In genomic region chr6:124961468-124961783, GRCh38 we compare ENCODE assay signal across 9 cellular contexts. TPM values are rescaled to one million over a fixed set of nuclear protein-coding genes. Genes with fewer than 3 reads are reported as not detected.
DNase-seq lines count a peak whose midpoint lies in the region; ATAC-seq, FAIRE-seq and TF ChIP-seq lines count a peak whose summit lies in the region.
"Had no signal": no experiment of that assay in that cellular context is flagged by ENCODE, and none has a peak within 500 bp of the region (broad histone marks: within the 10 kb centered on the region; RNA-seq: fewer than 3 reads in every experiment).

No MANE protein-coding gene starts in this region.

- H3K27me3 ChIP-seq in MG63 (no peaks in the 10 kb centered on the region), body of pancreas (no peaks in the 10 kb centered on the region), HepG2 (ENCODE audit: control insufficient read depth in 1 of 2, insufficient read depth in 2 of 2, low read length in 2 of 2) (peaks cover 0 to 12% of the 10 kb centered on the region in 2 experiments; a peak in 2 of 5 replicates)

- BruUV-seq in HepG2 (replicated peaks; lab: Mats Ljungman, UMichigan): TSS peak; percentile 57

- H2AFZ ChIP-seq in HepG2 (ENCODE audit: low read length): no peak overlapping the region

- no peak for TF ChIP-seq RAD21 in HepG2 (CRISPR knock-in tag; IDR thresholded peaks at IDR 0.05)

- TF ChIP-seq POLR2A in body of pancreas (IDR thresholded peaks at IDR 0.05) (no peak), HepG2 (IDR thresholded peaks at IDR 0.05; ENCODE audit: insufficient read depth in 1 of 2, low read depth in 2 of 2, low read length in 2 of 2) (no peak)

- H3K36me3 ChIP-seq in MG63 (no peaks in the 10 kb centered on the region), body of pancreas (replicated peaks in 1 of 2; ENCODE audit: insufficient read depth in 1 of 2, low read depth in 2 of 2) (no peaks in the 10 kb centered on the region), HepG2 (replicated peaks in 1 of 2; ENCODE audit: control insufficient read depth in 1 of 2, insufficient read depth in 2 of 2, low read length in 2 of 2) (no peaks in the 10 kb centered on the region)

- TF ChIP-seq EP300 in HepG2 (IDR thresholded peaks at IDR 0.05; ENCODE audit: low read depth in 2 of 2, low read length in 2 of 2): no peak
- no peak for TF ChIP-seq EP300 in HepG2 (CRISPR knock-in tag; IDR thresholded peaks at IDR 0.05; ENCODE audit: borderline replicate concordance)

- no peak for DNase-seq in MG63
- DNase-seq in body of pancreas: no peak
- no peak for DNase-seq in HepG2 (ENCODE audit: low spot score)
- no peak for DNase-seq in substantia nigra (lab: John Stamatoyannopoulos, UW)
- DNase-seq in NOMO-1 treated with dmso at 0.1 percent for 144 hours (lab: John Stamatoyannopoulos, UW; ENCODE audit: unreplicated experiment): no peak
- no peak for DNase-seq in NCI-H1048 (lab: John Stamatoyannopoulos, UW)
- DNase-seq: activated gamma-delta T cell, NCI-H1436 treated with DMSO at 0.1 percent for 48 hours had no signal

- H3K27ac ChIP-seq in body of pancreas (peak overlapping the region; percentile 80 to 91 (median 86)), HepG2 (ENCODE audit: extremely low read length, insufficient read depth, low read length) (no peak overlapping the region), substantia nigra (ENCODE audit: low read depth, low read length, poor library complexity, severe bottlenecking) (peak overlapping the region; percentile 60)

- H3K9me3 ChIP-seq in MG63 (no peaks in the 10 kb centered on the region), body of pancreas (no peaks in the 10 kb centered on the region), HepG2 (ENCODE audit: low read length) (no peaks in the 10 kb centered on the region)

- in situ Hi-C loops in HepG2 (cut with HindIII; ENCODE audit: extremely low pct_ligation_motif_present, low pct_unique_long_range_greater_than_20kb): no loop called here

- peak; percentile 28 for FAIRE-seq in HepG2 (lab: Jason Lieb, UNC)

- H3K9ac ChIP-seq in HepG2 (ENCODE audit: insufficient read depth, low read depth, low read length): peak overlapping the region; percentile 26; the same call in 1 of the 2 replicates

- POLR2A ChIA-PET in HepG2 (lab: Yijun Ruan, JAX): no interaction called here

- ATAC-seq in body of pancreas (no peak), HepG2 (no peak)
- ATAC-seq in activated CD4-positive, CD25-positive, alpha-beta regulatory T cell treated with anti-CD3 and anti-CD28 coated beads, Interleukin-2, amount 50 U/mL, for 24 hours: no peak

- TF ChIP-seq CTCF in body of pancreas (IDR thresholded peaks at IDR 0.05) (no peak), HepG2 (CRISPR knock-in tag; IDR thresholded peaks at IDR 0.05) (no peak)

- no peaks in the 10 kb centered on the region for H3K79me2 ChIP-seq in HepG2 (ENCODE audit: insufficient read depth, low read length)

- WGBS in body of pancreas, 2 donors: 0 to 1% methylated on average over 6 of the region's 6 CpGs
- WGBS in HepG2 (ENCODE audit: low lambda C conversion rate): 6% methylated on average over 6 of the region's 6 CpGs

- H3K4me1 ChIP-seq in body of pancreas (peaks cover 26% of the 10 kb centered on the region), HepG2 (ENCODE audit: insufficient read depth, low read length) (peaks cover 16% of the 10 kb centered on the region)

- intact Hi-C loops in body of pancreas (cut with DNase I): no loop called here
- intact Hi-C loops in HepG2 (cut with micrococcal nuclease; ENCODE audit: unreplicated experiment): loop anchor here (5.0 to 10.0 kb wide), 3 partner anchors 123 to 191 kb away; partner anchors contain the start of gene TPD52L1

- no peaks in the 10 kb centered on the region; the same call in 1 of the 2 replicates for H4K20me1 ChIP-seq in HepG2 (ENCODE audit: insufficient read depth, low read length)

- CTCF ChIA-PET in HepG2 (lab: Yijun Ruan, JAX; ENCODE audit: low intra/inter-chr PET ratio, low total read pairs): no interaction called here

- H3K4me2 ChIP-seq in HepG2 (ENCODE audit: low read depth, low read length): peak overlapping the region; percentile 60

- H3K4me3 ChIP-seq in MG63 (peak overlapping the region; percentile 62), body of pancreas (peak overlapping the region; percentile 87 to 93), HepG2 (replicated peaks in 1 of 3; ENCODE audit: insufficient read depth in 1 of 3, low read depth in 2 of 3, low read length in 3 of 3) (peak overlapping the region; percentile 42 to 70 (median 63); a peak in 5 of 6 replicates)

TF ChIP-seq in HepG2, 621 proteins besides CTCF, POLR2A, EP300 and RAD21 (continues in another document):
- no peak for TF ChIP-seq TBX2 (CRISPR knock-in tag; IDR thresholded peaks at IDR 0.05; ENCODE audit: borderline replicate concordance)
- TF ChIP-seq, protein P1, sequence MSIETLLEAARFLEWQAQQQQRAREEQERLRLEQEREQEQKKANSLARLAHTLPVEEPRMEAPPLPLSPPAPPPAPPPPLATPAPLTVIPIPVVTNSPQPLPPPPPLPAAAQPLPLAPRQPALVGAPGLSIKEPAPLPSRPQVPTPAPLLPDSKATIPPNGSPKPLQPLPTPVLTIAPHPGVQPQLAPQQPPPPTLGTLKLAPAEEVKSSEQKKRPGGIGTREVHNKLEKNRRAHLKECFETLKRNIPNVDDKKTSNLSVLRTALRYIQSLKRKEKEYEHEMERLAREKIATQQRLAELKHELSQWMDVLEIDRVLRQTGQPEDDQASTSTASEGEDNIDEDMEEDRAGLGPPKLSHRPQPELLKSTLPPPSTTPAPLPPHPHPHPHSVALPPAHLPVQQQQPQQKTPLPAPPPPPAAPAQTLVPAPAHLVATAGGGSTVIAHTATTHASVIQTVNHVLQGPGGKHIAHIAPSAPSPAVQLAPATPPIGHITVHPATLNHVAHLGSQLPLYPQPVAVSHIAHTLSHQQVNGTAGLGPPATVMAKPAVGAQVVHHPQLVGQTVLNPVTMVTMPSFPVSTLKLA (IDR thresholded peaks at IDR 0.05): no peak
- TF ChIP-seq ADNP (CRISPR knock-in tag; IDR thresholded peaks at IDR 0.05): no peak
- no peak for TF ChIP-seq BRCA1 (CRISPR knock-in tag; IDR thresholded peaks at IDR 0.05)
- no peak for TF ChIP-seq KDM5B (CRISPR knock-in tag; IDR thresholded peaks at IDR 0.05; ENCODE audit: borderline replicate concordance)
- TF ChIP-seq ZBTB46 (CRISPR knock-in tag; IDR thresholded peaks at IDR 0.05; ENCODE audit: borderline replicate concordance): no peak

RNA-seq across cellular contexts. Expression of gene RNF217, which starts 0.8 kb away (rescaled TPM):
- 7.4 and 10.6 TPM in 2 replicates for total RNA-seq in MG63 (2014; rRNA removed; shearing (Covaris generic); ENCODE audit: low replicate concordance)
- total RNA-seq in body of pancreas: 10 to 100 TPM; 10.5 to 18.7 TPM
- total RNA-seq in HepG2 (2016; rRNA removed; fragmentation: Illumina TruSeq; extraction: Trizol): 1.2 and 2.2 TPM in 2 replicates
- 1.1 TPM in 2 replicates for total RNA-seq in HepG2 (2016; cell fraction: cytosol; rRNA removed; fragmentation: Illumina TruSeq; extraction: Trizol; ENCODE audit: low read depth)
- total RNA-seq in HepG2 (2016; cell fraction: insoluble cytoplasmic fraction; rRNA removed; fragmentation: Illumina TruSeq; extraction: Trizol): 2.3 and 3.0 TPM in 2 replicates
- 1.4 TPM in 2 replicates for total RNA-seq in HepG2 (2016; cell fraction: membrane; rRNA removed; fragmentation: Illumina TruSeq; extraction: Trizol)
- total RNA-seq in HepG2 (2016; cell fraction: nucleus; rRNA removed; fragmentation: Illumina TruSeq; extraction: Trizol): 2.8 and 3.1 TPM in 2 replicates
- polyA plus RNA-seq in HepG2 (2011; rRNA removed): 1.9 and 2.4 TPM in 2 replicates
- polyA plus RNA-seq in HepG2 (2011; cell fraction: cytosol; rRNA removed): 0.67 and 0.81 TPM in 2 replicates
- polyA plus RNA-seq in HepG2 (2011; cell fraction: nucleus; rRNA removed): 9.2 and 10.0 TPM in 2 replicates
- 1.4 and 1.6 TPM in 2 replicates for polyA plus RNA-seq in HepG2 (2012)
- 0.18 and 0.36 TPM in 2 replicates for polyA plus RNA-seq in HepG2 (2016; cell fraction: cytosol; fragmentation: Illumina TruSeq; extraction: Trizol; ENCODE audit: low read depth)
- polyA plus RNA-seq in HepG2 (2016; cell fraction: insoluble cytoplasmic fraction; fragmentation: Illumina TruSeq; extraction: Trizol; ENCODE audit: low read depth): 0.72 and 0.83 TPM in 2 replicates
- 0.69 and 0.73 TPM in 2 replicates for polyA plus RNA-seq in HepG2 (2016; cell fraction: membrane; fragmentation: Illumina TruSeq; extraction: Trizol; ENCODE audit: low read depth)
- 3.2 and 4.7 TPM in 2 replicates for polyA plus RNA-seq in HepG2 (2016; cell fraction: nucleus; fragmentation: Illumina TruSeq; extraction: Trizol; ENCODE audit: insufficient read depth, low read depth)
- 2.2 and 14.0 TPM in 2 replicates for polyA minus RNA-seq in HepG2 (2011; rRNA and poly(A)+ RNA removed; ENCODE audit: low replicate concordance)
- 1.5 and 7.3 TPM in 2 replicates for polyA minus RNA-seq in HepG2 (2011; cell fraction: cytosol; rRNA and poly(A)+ RNA removed)
- polyA minus RNA-seq in HepG2 (2011; cell fraction: nucleus; rRNA and poly(A)+ RNA removed): 9.5 and 10.7 TPM in 2 replicates
